In the genomic region with DNA sequence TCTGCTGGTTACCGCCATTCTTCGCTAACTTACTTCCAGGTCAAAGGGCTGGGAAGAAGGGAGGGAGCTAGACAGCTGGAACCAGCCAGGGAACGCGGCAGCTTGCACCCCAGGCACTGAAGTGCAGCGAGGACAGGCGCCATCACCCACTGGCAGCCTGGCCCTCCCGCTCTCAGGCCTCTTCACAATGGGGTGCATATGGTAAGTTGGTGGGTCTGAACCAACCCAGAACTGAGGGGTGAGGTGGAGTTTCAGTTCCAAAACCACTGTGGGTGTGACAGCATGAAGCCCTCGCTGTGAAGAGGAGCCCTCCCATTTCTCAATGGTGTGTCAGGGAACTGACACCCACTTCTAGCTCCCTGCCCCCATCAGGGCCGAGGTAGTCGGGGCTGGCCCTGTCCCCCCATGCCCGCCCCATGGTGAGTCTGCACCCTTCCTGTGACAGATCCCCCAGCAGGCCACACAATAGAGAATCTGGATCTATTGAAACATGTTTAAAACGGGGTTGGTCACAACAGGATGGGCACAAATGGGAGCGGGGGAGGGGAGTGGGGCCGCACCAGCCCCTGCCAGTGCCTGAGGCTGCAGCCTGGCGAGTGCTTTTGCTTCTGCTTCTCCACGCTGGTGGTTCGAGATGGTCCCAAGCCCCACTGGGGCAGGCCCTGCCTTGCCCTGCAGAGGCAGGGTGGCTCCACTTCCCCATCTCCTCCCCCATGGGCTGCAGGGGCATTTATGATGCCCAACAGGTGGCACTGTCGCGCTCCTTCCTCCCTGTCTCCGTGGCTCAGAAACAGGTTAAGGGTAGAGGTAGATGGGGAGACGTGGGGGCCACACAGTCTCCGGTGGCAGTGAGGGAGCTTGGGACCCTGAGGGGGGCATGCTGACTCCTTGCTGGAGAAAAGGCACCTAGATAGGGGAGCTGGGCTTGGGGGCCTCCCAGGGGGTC, we compare ENCODE assay signal across 8 cellular contexts. TPM values are rescaled to one million over a fixed set of nuclear protein-coding genes. Genes with fewer than 3 reads are reported as not detected.
DNase-seq lines count a peak whose midpoint lies in the region; ATAC-seq and TF ChIP-seq lines count a peak whose summit lies in the region.

No MANE protein-coding gene starts in this region.

- DNase-seq in HEK293T (ENCODE audit: extremely low spot score) (peak; percentile 68), NOMO-1 treated with DMSO at 0.1 percent for 48 hours (lab: John Stamatoyannopoulos, UW; ENCODE audit: unreplicated experiment) (peak; percentile 87), epithelial cell of proximal tubule (ENCODE audit: low read depth) (no peak), vagina (ENCODE audit: extremely low spot score in 2 of 2) (no peak)
- peak; percentile 49 to 70 (median 62) for DNase-seq in activated CD8-positive, alpha-beta memory T cell treated with anti-CD3 and anti-CD28 coated beads for 48 hours (ENCODE audit: low read depth in 2 of 3, low spot score in 2 of 3)

- no peak overlapping the region for H3K4me3 ChIP-seq in epithelial cell of proximal tubule (ENCODE audit: low read depth, low read length)
- peak overlapping the region; percentile 73 to 98 for H3K4me3 ChIP-seq in neutrophil (ENCODE audit: low read depth in 1 of 2, low read length in 1 of 2)
- H3K4me3 ChIP-seq in vagina, result peak overlapping the region in 1 of 2 donors; percentile 60

- H3K27ac ChIP-seq in neutrophil (peak overlapping the region; percentile 100), vagina (peak overlapping the region; percentile 81)

- H3K36me3 ChIP-seq in neutrophil, result peaks cover 61% of the 10 kb centered on the region
- H3K36me3 ChIP-seq in vagina, result peaks cover 4 to 18% of the 10 kb centered on the region in 2 donors

- TF ChIP-seq CTCF in GM12874 (IDR thresholded peaks at IDR 0.05; ENCODE audit: insufficient read depth, low read depth, low read length) (peak; percentile 78), epithelial cell of proximal tubule (conservative IDR thresholded peaks at IDR 0.05; ENCODE audit: low read depth, low read length) (peak; percentile 60), neutrophil (IDR thresholded peaks at IDR 0.05) (peak; percentile 95), vagina (IDR thresholded peaks at IDR 0.05) (peak in 1 of 3 experiments; percentile 29)

- intact Hi-C loops in vagina (cut with DNase I), result no loop called here

- H3K27me3 ChIP-seq in neutrophil (no peaks in the 10 kb centered on the region), vagina (no peaks in the 10 kb centered on the region)

- TF ChIP-seq POLR2A in vagina (IDR thresholded peaks at IDR 0.05), result no peak

- peaks cover 33 to 42% of the 10 kb centered on the region in 2 experiments for H3K4me1 ChIP-seq in neutrophil (ENCODE audit: control insufficient read depth in 1 of 2, insufficient read depth in 1 of 2, low read depth in 1 of 2, low read length in 1 of 2)
- H3K4me1 ChIP-seq in vagina, result peaks cover 38% of the 10 kb centered on the region

- CTCF ChIA-PET in HEK293T (lab: Yijun Ruan, JAX), result interaction anchor here (0.5 to 1.6 kb wide), 10 partner anchors 9 to 605 kb away, joined by 3 to 13 read pairs (median 3); a partner anchor contains a TSS

- ATAC-seq in HG02763 (IDR thresholded peaks at IDR 0.05; ENCODE audit: unreplicated experiment), result no peak

- POLR2A ChIA-PET in HEK293T (lab: Yijun Ruan, JAX), result interaction anchor here (0.5 to 2.7 kb wide), 4 partner anchors 22 to 76 kb away, joined by 3 to 8 read pairs (median 5); a partner anchor contains a TSS

- H3K9me3 ChIP-seq in neutrophil (no peaks in the 10 kb centered on the region), vagina (no peaks in the 10 kb centered on the region)

TF ChIP-seq in HEK293T, 16 proteins besides CTCF, POLR2A, EP300 and RAD21:
- TF ChIP-seq FOXM1 (IDR thresholded peaks at IDR 0.05; ENCODE audit: borderline replicate concordance) (no peak), CTBP1 (IDR thresholded peaks at IDR 0.05; ENCODE audit: borderline replicate concordance) (no peak), HDGF (IDR thresholded peaks at IDR 0.05; ENCODE audit: borderline replicate concordance) (no peak), BHLHE40 (IDR thresholded peaks at IDR 0.05; ENCODE audit: borderline replicate concordance) (no peak), LEF1 (IDR thresholded peaks at IDR 0.05; ENCODE audit: borderline replicate concordance) (no peak), SP1 (IDR thresholded peaks at IDR 0.05) (no peak), FOXK2 (IDR thresholded peaks at IDR 0.05) (no peak), L3MBTL2 (conservative IDR thresholded peaks at IDR 0.05) (no peak), ELF4 (IDR thresholded peaks at IDR 0.05) (no peak), FOXA1 (IDR thresholded peaks at IDR 0.05) (no peak), SUZ12 (IDR thresholded peaks at IDR 0.05) (no peak), ARNT (IDR thresholded peaks at IDR 0.05) (no peak), NFRKB (IDR thresholded peaks at IDR 0.05) (no peak)
- TF ChIP-seq, protein P1, sequence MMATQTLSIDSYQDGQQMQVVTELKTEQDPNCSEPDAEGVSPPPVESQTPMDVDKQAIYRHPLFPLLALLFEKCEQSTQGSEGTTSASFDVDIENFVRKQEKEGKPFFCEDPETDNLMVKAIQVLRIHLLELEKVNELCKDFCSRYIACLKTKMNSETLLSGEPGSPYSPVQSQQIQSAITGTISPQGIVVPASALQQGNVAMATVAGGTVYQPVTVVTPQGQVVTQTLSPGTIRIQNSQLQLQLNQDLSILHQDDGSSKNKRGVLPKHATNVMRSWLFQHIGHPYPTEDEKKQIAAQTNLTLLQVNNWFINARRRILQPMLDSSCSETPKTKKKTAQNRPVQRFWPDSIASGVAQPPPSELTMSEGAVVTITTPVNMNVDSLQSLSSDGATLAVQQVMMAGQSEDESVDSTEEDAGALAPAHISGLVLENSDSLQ (IDR thresholded peaks at IDR 0.05), result no peak

RNA-seq across cellular contexts. Expression of a gene that starts 2.3 kb away (rescaled TPM):
- total RNA-seq in epithelial cell of proximal tubule (111 and 161 TPM in 2 replicates), vagina (22.6 TPM)

RNA-seq across cellular contexts. Expression of a gene that starts 44.0 kb away (rescaled TPM):
- total RNA-seq in epithelial cell of proximal tubule (23.0 and 33.9 TPM in 2 replicates), vagina (19.4 TPM)

Comparison
In these comparisons a context has a peak if more than half of its experiments do, and no peak if none do; other contexts are left out.
1. DNase-seq: peak in HEK293T (single experiment), NOMO-1 treated with DMSO at 0.1 percent for 48 hours (single experiment) and activated CD8-positive, alpha-beta memory T cell treated with anti-CD3 and anti-CD28 coated beads for 48 hours (3 of 3); none in epithelial cell of proximal tubule (single experiment) and vagina (0 of 2).